9 cellular contexts compared by ENCODE assay signal in genomic region chr10:56973766-56974165, GRCh38.
"Had no signal": no experiment of that assay in that cellular context is flagged by ENCODE, and none has a peak within 500 bp of the region (broad histone marks: within the 10 kb centered on the region; RNA-seq: fewer than 3 reads in every experiment).

No MANE protein-coding gene starts in this region.

- H3K4me3 ChIP-seq: GM23248, HAP-1 had no signal

- ATAC-seq: HCT116, HepG2 had no signal

- H3K4me3 Mint-ChIP-seq: HFFc6, IgD-negative memory B cell had no signal

- H3K27ac ChIP-seq: GM23248, HL-60 had no signal

- H3K36me3 ChIP-seq: HAP-1 had no signal

- DNase-seq: GM23248, GOT3, H7, HFFc6 had no signal

- H3K27me3 Mint-ChIP-seq: IgD-negative memory B cell had no signal

- H3K36me3 Mint-ChIP-seq: IgD-negative memory B cell had no signal

- H3K4me1 ChIP-seq: HAP-1 had no signal

- H3K27ac Mint-ChIP-seq: HFFc6, IgD-negative memory B cell had no signal

- H3K9me3 ChIP-seq: HAP-1 had no signal
